Comparison of ENCODE assay signal across 14 cellular contexts in the genomic region with DNA sequence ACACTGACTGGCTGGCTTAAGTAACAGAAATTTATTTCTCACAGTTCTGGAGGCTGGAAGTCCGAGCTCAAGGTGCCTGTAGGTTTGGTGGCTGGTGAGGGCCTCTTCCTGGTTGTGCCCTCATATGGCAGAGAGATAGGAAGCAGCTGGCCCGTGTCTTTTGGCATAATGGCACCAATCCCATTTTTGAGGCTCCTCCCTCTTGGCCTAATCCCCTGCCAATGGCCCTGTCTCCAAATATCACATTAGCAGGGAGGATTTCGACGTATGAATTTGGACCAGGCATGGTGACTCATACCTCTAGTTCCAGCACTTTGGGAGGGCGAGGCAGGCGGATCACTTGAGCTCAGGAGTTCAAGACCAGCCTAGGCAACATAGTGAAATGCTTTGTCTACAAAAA. TPM values are rescaled to one million over a fixed set of nuclear protein-coding genes. Genes with fewer than 3 reads are reported as not detected.
A peak's percentile ranks its signal among the peaks of the same experiment; 100 is the strongest.
DNase-seq lines count a peak whose midpoint lies in the region; ATAC-seq and TF ChIP-seq lines count a peak whose summit lies in the region.
"Had no signal": no experiment of that assay in that cellular context is flagged by ENCODE, and none has a peak within 500 bp of the region (broad histone marks: within the 10 kb centered on the region; RNA-seq: fewer than 3 reads in every experiment).

No MANE protein-coding gene starts in this region.

- H3K27ac Mint-ChIP-seq in activated T-cell treated with anti-CD3 and anti-CD28 coated beads, Interleukin-2, amount 50 U/mL, for 24 hours, result no peak overlapping the region

- no peaks in the 10 kb centered on the region for H3K9me3 ChIP-seq in psoas muscle
- H3K9me3 ChIP-seq: pancreas, tibial nerve had no signal

- no peak overlapping the region for H3K4me3 ChIP-seq in fibroblast of the aortic adventitia (ENCODE audit: low read depth, low read length)
- H3K4me3 ChIP-seq in psoas muscle, result no peak overlapping the region
- H3K4me3 ChIP-seq: pancreas, tibial nerve had no signal

- WGBS in psoas muscle, 3 donors, result 41 to 46% (median 45%) methylated on average over 6 of the region's 6 CpGs

- H3K36me3 ChIP-seq in psoas muscle (ENCODE audit: insufficient read depth in 1 of 2, low read depth in 1 of 2), result no peaks in the 10 kb centered on the region

- H3K4me1 Mint-ChIP-seq in activated T-cell treated with anti-CD3 and anti-CD28 coated beads, Interleukin-2, amount 50 U/mL, for 24 hours (ENCODE audit: low read depth), result peaks cover 19% of the 10 kb centered on the region

- H3K36me3 Mint-ChIP-seq in activated T-cell treated with anti-CD3 and anti-CD28 coated beads, Interleukin-2, amount 50 U/mL, for 24 hours (ENCODE audit: low read depth), result peaks cover 71% of the 10 kb centered on the region

- intact Hi-C loops in psoas muscle (cut with DNase I), result loop anchor here in 1 of 2 donors (5.0 kb wide), 1 partner anchor 35 kb away; the partner anchor contains the start of gene AGPAT3

- no peaks in the 10 kb centered on the region for H3K27me3 ChIP-seq in psoas muscle (ENCODE audit: insufficient read depth in 3 of 3, low read length in 2 of 3)
- H3K27me3 ChIP-seq: pancreas, tibial nerve had no signal

- DNase-seq in D341Med (ENCODE audit: low spot score) (peak; percentile 49), NCI-H524 treated with DMSO at 0.1 percent for 48 hours (lab: John Stamatoyannopoulos, UW) (peak; percentile 17), fibroblast of the aortic adventitia (ENCODE audit: low read depth) (peak; percentile 63), psoas muscle (no peak), omental fat pad (ENCODE audit: low spot score) (no peak)
- no peak for DNase-seq in activated T-cell treated with anti-CD3 and anti-CD28 coated beads, Interleukin-2, amount 50 U/mL, for 24 hours
- no peak for DNase-seq in stimulated activated CD4-positive, alpha-beta T cell treated with anti-CD3 and anti-CD28 coated beads, Interleukin-12 subunit alpha, Interleukin-12 subunit beta, amount 100 ng/mL, for 4 hours
- DNase-seq: activated naive CD8-positive, alpha-beta T cell treated with anti-CD3 and anti-CD28 coated beads, Interleukin-2, amount 10 ng/mL, durations not matched to agents 7 days and 5 days; NCI-H2171; stimulated activated CD4-positive, alpha-beta T cell treated with anti-CD3 and anti-CD28 coated beads, Interleukin-1b, Interleukin-23, amount 100 ng/mL, for 48 hours had no signal

- no peaks in the 10 kb centered on the region for H3K9me3 Mint-ChIP-seq in activated T-cell treated with anti-CD3 and anti-CD28 coated beads, Interleukin-2, amount 50 U/mL, for 24 hours
- H3K9me3 Mint-ChIP-seq: central memory CD8-positive, alpha-beta T cell had no signal

- no peak overlapping the region for H3K4me3 Mint-ChIP-seq in activated T-cell treated with anti-CD3 and anti-CD28 coated beads, Interleukin-2, amount 50 U/mL, for 24 hours
- H3K4me3 Mint-ChIP-seq: activated naive CD8-positive, alpha-beta T cell treated with anti-CD3 and anti-CD28 coated beads, Interleukin-2, amount 10 ng/mL, durations not matched to agents 7 days and 5 days; CD14-positive monocyte; central memory CD8-positive, alpha-beta T cell had no signal

- ATAC-seq in psoas muscle (peak; percentile 39 to 69 (median 60)), omental fat pad (ENCODE audit: low FRiP score) (no peak)

- peaks cover 26% of the 10 kb centered on the region for H3K4me1 ChIP-seq in psoas muscle

- TF ChIP-seq CTCF in fibroblast of the aortic adventitia (IDR thresholded peaks at IDR 0.05; ENCODE audit: insufficient read depth, low read length), result no peak
- TF ChIP-seq CTCF in psoas muscle (IDR thresholded peaks at IDR 0.05), result no peak
- TF ChIP-seq CTCF in omental fat pad (IDR thresholded peaks at IDR 0.05), result no peak

- peak overlapping the region; percentile 89 for H3K27ac ChIP-seq in psoas muscle
- H3K27ac ChIP-seq: pancreas, tibial nerve had no signal

- no peaks in the 10 kb centered on the region for H3K27me3 Mint-ChIP-seq in activated T-cell treated with anti-CD3 and anti-CD28 coated beads, Interleukin-2, amount 50 U/mL, for 24 hours
- H3K27me3 Mint-ChIP-seq: activated naive CD8-positive, alpha-beta T cell treated with anti-CD3 and anti-CD28 coated beads, Interleukin-2, amount 10 ng/mL, durations not matched to agents 7 days and 5 days; central memory CD8-positive, alpha-beta T cell had no signal

RNA-seq across cellular contexts. Expression of gene AGPAT3, which starts 37.4 kb away (rescaled TPM):
- total RNA-seq in fibroblast of the aortic adventitia (ENCODE audit: low replicate concordance) (16.3 and 29.0 TPM in 2 replicates), psoas muscle (100 to 1,000 TPM in 1 of 4 donors, 10 to 100 TPM in 3; 47.9 to 117 (median 64.4) TPM), omental fat pad (10 to 100 TPM; 29.7 to 47.0 (median 43.3) TPM)
- polyA plus RNA-seq in psoas muscle, result 10 to 100 TPM; 28.4 to 70.0 (median 35.7) TPM

Comparison
In these comparisons a context has a peak if more than half of its experiments do, and no peak if none do; other contexts are left out.
1. DNase-seq: peak in D341Med (single experiment), NCI-H524 treated with DMSO at 0.1 percent for 48 hours (single experiment) and fibroblast of the aortic adventitia (single experiment); none in psoas muscle (0 of 2), activated T-cell treated with anti-CD3 and anti-CD28 coated beads, Interleukin-2, amount 50 U/mL, for 24 hours (single experiment), omental fat pad (single experiment) and stimulated activated CD4-positive, alpha-beta T cell treated with anti-CD3 and anti-CD28 coated beads, Interleukin-12 subunit alpha, Interleukin-12 subunit beta, amount 100 ng/mL, for 4 hours (single experiment).